Comparison of ENCODE assay signal across 1 cellular context in genomic region chr5:177111720-177112394, GRCh38.
A peak's percentile ranks its signal among the peaks of the same experiment; 100 is the strongest.
TF ChIP-seq lines count a peak whose summit lies in the region.

No MANE protein-coding gene starts in this region.

TF ChIP-seq in HepG2, 621 proteins besides CTCF, POLR2A, EP300 and RAD21 (continues in another document):
- TF ChIP-seq MED1 (CRISPR knock-in tag; IDR thresholded peaks at IDR 0.05), result peak; percentile 53; the same call in 1 of the 2 replicates
- TF ChIP-seq TGIF2 (CRISPR knock-in tag; IDR thresholded peaks at IDR 0.05), result peak; percentile 73
- TF ChIP-seq, protein P1, sequence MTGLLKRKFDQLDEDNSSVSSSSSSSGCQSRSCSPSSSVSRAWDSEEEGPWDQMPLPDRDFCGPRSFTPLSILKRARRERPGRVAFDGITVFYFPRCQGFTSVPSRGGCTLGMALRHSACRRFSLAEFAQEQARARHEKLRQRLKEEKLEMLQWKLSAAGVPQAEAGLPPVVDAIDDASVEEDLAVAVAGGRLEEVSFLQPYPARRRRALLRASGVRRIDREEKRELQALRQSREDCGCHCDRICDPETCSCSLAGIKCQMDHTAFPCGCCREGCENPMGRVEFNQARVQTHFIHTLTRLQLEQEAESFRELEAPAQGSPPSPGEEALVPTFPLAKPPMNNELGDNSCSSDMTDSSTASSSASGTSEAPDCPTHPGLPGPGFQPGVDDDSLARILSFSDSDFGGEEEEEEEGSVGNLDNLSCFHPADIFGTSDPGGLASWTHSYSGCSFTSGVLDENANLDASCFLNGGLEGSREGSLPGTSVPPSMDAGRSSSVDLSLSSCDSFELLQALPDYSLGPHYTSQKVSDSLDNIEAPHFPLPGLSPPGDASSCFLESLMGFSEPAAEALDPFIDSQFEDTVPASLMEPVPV (CRISPR knock-in tag; IDR thresholded peaks at IDR 0.05), result no peak
- no peak for TF ChIP-seq MAZ (IDR thresholded peaks at IDR 0.05; ENCODE audit: borderline replicate concordance, low read depth, low read length)
- TF ChIP-seq MAZ (CRISPR knock-in tag; IDR thresholded peaks at IDR 0.05; ENCODE audit: low read depth), result peak; percentile 60; the same call in 1 of the 2 replicates
- peak; percentile 44 for TF ChIP-seq GATAD2A (CRISPR knock-in tag; IDR thresholded peaks at IDR 0.05)
- TF ChIP-seq HNF1A (IDR thresholded peaks at IDR 0.05; ENCODE audit: low read depth), result no peak
- peak; percentile 43; the same call in 1 of the 2 replicates for TF ChIP-seq HNF1A (CRISPR knock-in tag; IDR thresholded peaks at IDR 0.05; ENCODE audit: borderline replicate concordance)
- peak; percentile 54; the same call in 1 of the 2 replicates for TF ChIP-seq ZNF710 (CRISPR knock-in tag; IDR thresholded peaks at IDR 0.05; ENCODE audit: borderline replicate concordance)
- peak; percentile 38; the same call in 1 of the 2 replicates for TF ChIP-seq KDM2A (CRISPR knock-in tag; IDR thresholded peaks at IDR 0.05; ENCODE audit: borderline replicate concordance, low read depth)
- 0 out of 2 replicates have a peak, but pooled peaks have one; percentile 34 for TF ChIP-seq IRF2 (CRISPR knock-in tag; IDR thresholded peaks at IDR 0.05)
- 0 out of 2 replicates have a peak, but pooled peaks have one; percentile 29 for TF ChIP-seq ZMYM4 (CRISPR knock-in tag; IDR thresholded peaks at IDR 0.05)
- TF ChIP-seq, protein P2, sequence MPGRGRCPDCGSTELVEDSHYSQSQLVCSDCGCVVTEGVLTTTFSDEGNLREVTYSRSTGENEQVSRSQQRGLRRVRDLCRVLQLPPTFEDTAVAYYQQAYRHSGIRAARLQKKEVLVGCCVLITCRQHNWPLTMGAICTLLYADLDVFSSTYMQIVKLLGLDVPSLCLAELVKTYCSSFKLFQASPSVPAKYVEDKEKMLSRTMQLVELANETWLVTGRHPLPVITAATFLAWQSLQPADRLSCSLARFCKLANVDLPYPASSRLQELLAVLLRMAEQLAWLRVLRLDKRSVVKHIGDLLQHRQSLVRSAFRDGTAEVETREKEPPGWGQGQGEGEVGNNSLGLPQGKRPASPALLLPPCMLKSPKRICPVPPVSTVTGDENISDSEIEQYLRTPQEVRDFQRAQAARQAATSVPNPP (CRISPR knock-in tag; IDR thresholded peaks at IDR 0.05), result no peak
- 0 out of 2 replicates have a peak, but pooled peaks have one; percentile 31 for TF ChIP-seq HOXD1 (CRISPR knock-in tag; IDR thresholded peaks at IDR 0.05)
- TF ChIP-seq, protein P3, sequence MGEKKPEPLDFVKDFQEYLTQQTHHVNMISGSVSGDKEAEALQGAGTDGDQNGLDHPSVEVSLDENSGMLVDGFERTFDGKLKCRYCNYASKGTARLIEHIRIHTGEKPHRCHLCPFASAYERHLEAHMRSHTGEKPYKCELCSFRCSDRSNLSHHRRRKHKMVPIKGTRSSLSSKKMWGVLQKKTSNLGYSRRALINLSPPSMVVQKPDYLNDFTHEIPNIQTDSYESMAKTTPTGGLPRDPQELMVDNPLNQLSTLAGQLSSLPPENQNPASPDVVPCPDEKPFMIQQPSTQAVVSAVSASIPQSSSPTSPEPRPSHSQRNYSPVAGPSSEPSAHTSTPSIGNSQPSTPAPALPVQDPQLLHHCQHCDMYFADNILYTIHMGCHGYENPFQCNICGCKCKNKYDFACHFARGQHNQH (CRISPR knock-in tag; IDR thresholded peaks at IDR 0.05), result peak; percentile 35; the same call in 1 of the 2 replicates
- TF ChIP-seq SALL1 (CRISPR knock-in tag; IDR thresholded peaks at IDR 0.05), result peak; percentile 75
- no peak for TF ChIP-seq ZNF776 (CRISPR knock-in tag; IDR thresholded peaks at IDR 0.05)
- peak; percentile 43; the same call in 1 of the 2 replicates for TF ChIP-seq HOXA3 (CRISPR knock-in tag; IDR thresholded peaks at IDR 0.05)
- peak; percentile 61 for TF ChIP-seq TEAD3 (CRISPR knock-in tag; optimal IDR thresholded peaks at IDR 0.05; ENCODE audit: borderline replicate concordance)
- TF ChIP-seq, protein P4, sequence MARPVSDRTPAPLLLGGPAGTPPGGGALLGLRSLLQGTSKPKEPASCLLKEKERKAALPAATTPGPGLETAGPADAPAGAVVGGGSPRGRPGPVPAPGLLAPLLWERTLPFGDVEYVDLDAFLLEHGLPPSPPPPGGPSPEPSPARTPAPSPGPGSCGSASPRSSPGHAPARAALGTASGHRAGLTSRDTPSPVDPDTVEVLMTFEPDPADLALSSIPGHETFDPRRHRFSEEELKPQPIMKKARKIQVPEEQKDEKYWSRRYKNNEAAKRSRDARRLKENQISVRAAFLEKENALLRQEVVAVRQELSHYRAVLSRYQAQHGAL (CRISPR knock-in tag; IDR thresholded peaks at IDR 0.05; ENCODE audit: not compliant biosample characterization), result no peak
- TF ChIP-seq HMGA1 (CRISPR knock-in tag; conservative IDR thresholded peaks at IDR 0.05), result no peak
- TF ChIP-seq DNMT1 (CRISPR knock-in tag; IDR thresholded peaks at IDR 0.05), result 0 out of 2 replicates have a peak, but pooled peaks have one; percentile 55
- TF ChIP-seq, protein P5, sequence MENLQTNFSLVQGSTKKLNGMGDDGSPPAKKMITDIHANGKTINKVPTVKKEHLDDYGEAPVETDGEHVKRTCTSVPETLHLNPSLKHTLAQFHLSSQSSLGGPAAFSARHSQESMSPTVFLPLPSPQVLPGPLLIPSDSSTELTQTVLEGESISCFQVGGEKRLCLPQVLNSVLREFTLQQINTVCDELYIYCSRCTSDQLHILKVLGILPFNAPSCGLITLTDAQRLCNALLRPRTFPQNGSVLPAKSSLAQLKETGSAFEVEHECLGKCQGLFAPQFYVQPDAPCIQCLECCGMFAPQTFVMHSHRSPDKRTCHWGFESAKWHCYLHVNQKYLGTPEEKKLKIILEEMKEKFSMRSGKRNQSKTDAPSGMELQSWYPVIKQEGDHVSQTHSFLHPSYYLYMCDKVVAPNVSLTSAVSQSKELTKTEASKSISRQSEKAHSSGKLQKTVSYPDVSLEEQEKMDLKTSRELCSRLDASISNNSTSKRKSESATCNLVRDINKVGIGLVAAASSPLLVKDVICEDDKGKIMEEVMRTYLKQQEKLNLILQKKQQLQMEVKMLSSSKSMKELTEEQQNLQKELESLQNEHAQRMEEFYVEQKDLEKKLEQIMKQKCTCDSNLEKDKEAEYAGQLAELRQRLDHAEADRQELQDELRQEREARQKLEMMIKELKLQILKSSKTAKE (CRISPR knock-in tag; IDR thresholded peaks at IDR 0.05; ENCODE audit: borderline replicate concordance), result no peak
- TF ChIP-seq NCOA2 (CRISPR knock-in tag; IDR thresholded peaks at IDR 0.05), result peak; percentile 43
- TF ChIP-seq ZNF362 (CRISPR knock-in tag; IDR thresholded peaks at IDR 0.05; ENCODE audit: borderline replicate concordance), result peak; percentile 49; the same call in 1 of the 2 replicates
- peak; percentile 39; the same call in 1 of the 2 replicates for TF ChIP-seq HOXA5 (CRISPR knock-in tag; IDR thresholded peaks at IDR 0.05)
- peak; percentile 26; the same call in 1 of the 2 replicates for TF ChIP-seq REPIN1 (CRISPR knock-in tag; IDR thresholded peaks at IDR 0.05; ENCODE audit: borderline replicate concordance, low read depth)
- peak; percentile 97 for TF ChIP-seq ZBTB7A (CRISPR knock-in tag; IDR thresholded peaks at IDR 0.05)
- 0 out of 2 replicates have a peak, but pooled peaks have one; percentile 20 for TF ChIP-seq ERF (CRISPR knock-in tag; IDR thresholded peaks at IDR 0.05)
- peak; percentile 55; the same call in 1 of the 2 replicates for TF ChIP-seq IRF9 (CRISPR knock-in tag; IDR thresholded peaks at IDR 0.05; ENCODE audit: borderline replicate concordance)
- 0 out of 2 replicates have a peak, but pooled peaks have one; percentile 34 for TF ChIP-seq BORCS8-MEF2B (CRISPR knock-in tag; IDR thresholded peaks at IDR 0.05)
- 0 out of 2 replicates have a peak, but pooled peaks have one; percentile 23 for TF ChIP-seq ZNF614 (CRISPR knock-in tag; IDR thresholded peaks at IDR 0.05; ENCODE audit: borderline replicate concordance)
- peak; percentile 52; the same call in 1 of the 2 replicates for TF ChIP-seq KDM5B (CRISPR knock-in tag; IDR thresholded peaks at IDR 0.05; ENCODE audit: borderline replicate concordance)
- peak in 1 of 2 experiments; percentile 54; a peak in 1 of 4 replicates for TF ChIP-seq KLF16 (CRISPR knock-in tag; IDR thresholded peaks at IDR 0.05)
- peak; percentile 83 for TF ChIP-seq SMC3 (IDR thresholded peaks at IDR 0.05; ENCODE audit: low read length)
- TF ChIP-seq ISL2 (CRISPR knock-in tag; IDR thresholded peaks at IDR 0.05), result no peak
- no peak for TF ChIP-seq GATAD1 (CRISPR knock-in tag; IDR thresholded peaks at IDR 0.05)
- no peak for TF ChIP-seq RELA (CRISPR knock-in tag; IDR thresholded peaks at IDR 0.05)
- peak; percentile 57 for TF ChIP-seq ZNF687 (CRISPR knock-in tag; IDR thresholded peaks at IDR 0.05)
